ENCODE assay signal across 9 cellular contexts in the genomic region with DNA sequence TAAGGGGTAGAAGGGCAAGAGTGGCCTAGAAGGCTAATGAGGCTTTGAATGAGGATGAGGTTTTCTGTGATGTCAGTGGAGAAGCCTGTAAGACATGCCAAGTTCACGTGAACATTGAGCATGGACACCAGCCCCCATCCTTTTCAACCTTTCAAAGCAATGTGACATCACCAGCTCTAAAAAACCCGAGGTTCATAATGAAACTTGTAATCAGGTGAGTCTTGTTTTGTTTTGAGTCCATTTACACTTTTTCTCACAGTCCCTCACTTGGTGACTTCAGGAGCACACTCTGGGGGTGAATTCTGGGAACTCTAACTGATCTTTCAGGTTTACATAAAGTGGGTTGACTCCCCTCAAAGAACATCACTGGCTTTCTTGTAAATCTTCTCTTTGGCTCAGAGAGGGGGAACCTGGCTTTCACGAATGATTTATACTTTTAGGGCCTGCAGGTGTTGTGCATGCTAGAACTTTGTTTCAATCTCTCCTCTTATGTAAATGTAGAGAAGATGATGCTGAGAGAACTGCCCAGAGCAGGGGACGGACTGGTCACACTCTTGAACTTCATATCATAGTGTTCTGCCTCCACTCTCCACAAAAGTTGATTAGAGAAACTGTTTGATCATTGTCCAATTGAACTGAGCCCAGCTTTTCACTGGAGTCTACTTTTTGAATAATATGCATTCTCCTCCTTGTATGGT.
DNase-seq lines count a peak whose midpoint lies in the region; ATAC-seq, FAIRE-seq and TF ChIP-seq lines count a peak whose summit lies in the region.
"Had no signal": no experiment of that assay in that cellular context is flagged by ENCODE, and none has a peak within 500 bp of the region (broad histone marks: within the 10 kb centered on the region; RNA-seq: fewer than 3 reads in every experiment).

No MANE protein-coding gene starts in this region.

- H3K4me1 Mint-ChIP-seq in glutamatergic neuron (ENCODE audit: low read depth, unreplicated experiment) = no peaks in the 10 kb centered on the region

- no peaks in the 10 kb centered on the region for H3K36me3 Mint-ChIP-seq in glutamatergic neuron (ENCODE audit: unreplicated experiment)

- peak; percentile 83 for ATAC-seq in HG02981 (IDR thresholded peaks at IDR 0.05; ENCODE audit: unreplicated experiment)
- ATAC-seq in stimulated activated naive CD8-positive, alpha-beta T cell treated with anti-CD3 and anti-CD28 coated beads, Interleukin-15, Interleukin-2, amounts not matched to agents 100 U/mL and 50 U/mL, for 24 hours = peak; percentile 86

- FAIRE-seq in RCC 7860 (lab: Jason Lieb, UNC) = no peak
- FAIRE-seq: endothelial cell of umbilical vein had no signal

- H3K27me3 Mint-ChIP-seq in glutamatergic neuron (ENCODE audit: unreplicated experiment) = no peaks in the 10 kb centered on the region

- peak; percentile 65 for DNase-seq in activated effector memory CD4-positive, alpha-beta T cell treated with anti-CD3 and anti-CD28 coated beads, Interleukin-2, amount 50 U/mL, for 16 hours
- no peak for DNase-seq in activated effector memory CD4-positive, alpha-beta T cell treated with Interleukin-2 at 50 U/mL for 16 hours
- DNase-seq in activated CD4-positive, alpha-beta T cell treated with anti-CD3 and anti-CD28 coated beads, Interleukin-2, amount 50 U/mL, for 48 hours = peak; percentile 46 to 63
- DNase-seq in stimulated activated naive CD8-positive, alpha-beta T cell treated with anti-CD3 and anti-CD28 coated beads, Interleukin-15, Interleukin-2, amounts not matched to agents 100 U/mL and 50 U/mL, for 24 hours = peak; percentile 43
- DNase-seq in RCC 7860 (ENCODE audit: low spot score) (no peak), KBM-7 (no peak), glutamatergic neuron (no peak)

- no peaks in the 10 kb centered on the region for H3K9me3 Mint-ChIP-seq in glutamatergic neuron (ENCODE audit: unreplicated experiment)

- TF ChIP-seq CTCF in glutamatergic neuron (IDR thresholded peaks at IDR 0.05; ENCODE audit: partially characterized antibody, unreplicated experiment) = no peak

- in situ Hi-C loops in KBM-7 (cut with MboI; ENCODE audit: low pct_unique_long_range_greater_than_20kb, low sequenced_read_pairs) = no loop called here

- no peak overlapping the region for H3K4me3 Mint-ChIP-seq in glutamatergic neuron (ENCODE audit: unreplicated experiment)

- H3K27ac Mint-ChIP-seq in glutamatergic neuron (ENCODE audit: unreplicated experiment) = no peak overlapping the region

Comparison
In these comparisons a context has a peak if more than half of its experiments do, and no peak if none do; other contexts are left out.
1. DNase-seq: peak in activated effector memory CD4-positive, alpha-beta T cell treated with anti-CD3 and anti-CD28 coated beads, Interleukin-2, amount 50 U/mL, for 16 hours (single experiment), activated CD4-positive, alpha-beta T cell treated with anti-CD3 and anti-CD28 coated beads, Interleukin-2, amount 50 U/mL, for 48 hours (2 of 2) and stimulated activated naive CD8-positive, alpha-beta T cell treated with anti-CD3 and anti-CD28 coated beads, Interleukin-15, Interleukin-2, amounts not matched to agents 100 U/mL and 50 U/mL, for 24 hours (single experiment); none in activated effector memory CD4-positive, alpha-beta T cell treated with Interleukin-2 at 50 U/mL for 16 hours (single experiment), RCC 7860 (single experiment), KBM-7 (single experiment) and glutamatergic neuron (single experiment).